Comparison of ENCODE assay signal across 17 cellular contexts in genomic region chr7:66899552-66900280, GRCh38.
"Had no signal": no experiment of that assay in that cellular context is flagged by ENCODE, and none has a peak within 500 bp of the region (broad histone marks: within the 10 kb centered on the region; RNA-seq: fewer than 3 reads in every experiment).

No MANE protein-coding gene starts in this region.

- H3K9me3 ChIP-seq: body of pancreas, sigmoid colon, spleen, tibial nerve, vagina had no signal

- H3K27me3 Mint-ChIP-seq: activated CD4-positive, alpha-beta memory T cell treated with anti-CD3 and anti-CD28 coated beads, Interleukin-2, amount 10 ng/mL, durations not matched to agents 7 days and 5 days; activated CD4-positive, alpha-beta T cell treated with anti-CD3 and anti-CD28 coated beads for 36 hours had no signal

- H3K27ac Mint-ChIP-seq: activated CD4-positive, alpha-beta memory T cell treated with anti-CD3 and anti-CD28 coated beads, Interleukin-2, amount 10 ng/mL, durations not matched to agents 7 days and 5 days; activated CD4-positive, alpha-beta T cell treated with anti-CD3 and anti-CD28 coated beads for 36 hours; nephron had no signal

- H3K4me3 Mint-ChIP-seq: activated CD4-positive, alpha-beta memory T cell treated with anti-CD3 and anti-CD28 coated beads, Interleukin-2, amount 10 ng/mL, durations not matched to agents 7 days and 5 days; activated CD4-positive, alpha-beta T cell treated with anti-CD3 and anti-CD28 coated beads for 36 hours; nephron had no signal

- H3K4me3 ChIP-seq: body of pancreas, coronary artery, sigmoid colon, spleen, tibial nerve, vagina had no signal

- H3K4me1 Mint-ChIP-seq: activated CD4-positive, alpha-beta memory T cell treated with anti-CD3 and anti-CD28 coated beads, Interleukin-2, amount 10 ng/mL, durations not matched to agents 7 days and 5 days; activated CD4-positive, alpha-beta T cell treated with anti-CD3 and anti-CD28 coated beads for 36 hours; nephron had no signal

- H3K36me3 ChIP-seq: vagina had no signal

- DNase-seq: activated CD4-positive, alpha-beta memory T cell treated with anti-CD3 and anti-CD28 coated beads, Interleukin-2, amount 10 ng/mL, durations not matched to agents 7 days and 5 days; activated CD4-positive, alpha-beta T cell treated with anti-CD3 and anti-CD28 coated beads for 36 hours; activated gamma-delta T cell; activated T-cell treated with anti-CD3 and anti-CD28 coated beads, Interleukin-2, amount 50 U/mL, for 48 hours; amniotic stem cell; body of pancreas; central memory CD4-positive, alpha-beta T cell; effector memory CD4-positive, alpha-beta T cell; sigmoid colon; spleen; T-helper 9 cell had no signal

- H3K36me3 Mint-ChIP-seq: activated naive CD4-positive, alpha-beta T cell treated with anti-CD3 and anti-CD28 coated beads, Interleukin-2, amount 50 U/mL, for 72 hours had no signal

- H3K27me3 ChIP-seq: body of pancreas, sigmoid colon, spleen, tibial nerve, vagina had no signal

- H3K27ac ChIP-seq: body of pancreas, coronary artery, sigmoid colon, spleen, tibial nerve, vagina, VCaP had no signal

- H3K9me3 Mint-ChIP-seq: activated CD4-positive, alpha-beta memory T cell treated with anti-CD3 and anti-CD28 coated beads, Interleukin-2, amount 10 ng/mL, durations not matched to agents 7 days and 5 days; activated naive CD4-positive, alpha-beta T cell treated with anti-CD3 and anti-CD28 coated beads, Interleukin-2, amount 50 U/mL, for 72 hours; nephron had no signal

- H3K4me1 ChIP-seq: body of pancreas, sigmoid colon, tibial nerve, vagina had no signal

- ATAC-seq: activated CD4-positive, alpha-beta T cell treated with anti-CD3 and anti-CD28 coated beads for 36 hours; activated naive CD4-positive, alpha-beta T cell treated with anti-CD3 and anti-CD28 coated beads, Interleukin-2, amount 50 U/mL, for 72 hours; body of pancreas had no signal
